ENCODE assay signal across 2 cellular contexts in the genomic region with DNA sequence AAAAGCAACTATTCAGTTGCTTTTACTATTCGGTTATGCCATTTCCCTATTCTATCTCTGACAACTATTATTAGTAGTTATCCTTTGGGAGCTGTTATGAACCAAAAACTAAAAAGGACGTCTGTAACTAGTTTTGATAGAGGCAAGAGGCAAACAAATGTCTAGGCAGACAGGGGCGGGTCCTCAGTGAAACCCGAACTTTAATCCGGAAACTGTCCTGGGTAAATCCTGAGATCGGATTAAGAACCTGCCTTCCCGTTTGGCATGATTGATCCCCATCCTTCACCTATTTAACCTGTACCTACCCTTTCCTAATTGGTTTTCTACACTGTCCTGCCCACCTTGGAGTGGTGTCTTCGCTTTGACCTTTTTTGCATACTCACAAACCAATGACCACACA.
TF ChIP-seq lines count a peak whose summit lies in the region.

No MANE protein-coding gene starts in this region.

TF ChIP-seq in GM23338, 12 proteins besides CTCF, POLR2A, EP300 and RAD21 (continued from another document):
- TF ChIP-seq, protein P1, sequence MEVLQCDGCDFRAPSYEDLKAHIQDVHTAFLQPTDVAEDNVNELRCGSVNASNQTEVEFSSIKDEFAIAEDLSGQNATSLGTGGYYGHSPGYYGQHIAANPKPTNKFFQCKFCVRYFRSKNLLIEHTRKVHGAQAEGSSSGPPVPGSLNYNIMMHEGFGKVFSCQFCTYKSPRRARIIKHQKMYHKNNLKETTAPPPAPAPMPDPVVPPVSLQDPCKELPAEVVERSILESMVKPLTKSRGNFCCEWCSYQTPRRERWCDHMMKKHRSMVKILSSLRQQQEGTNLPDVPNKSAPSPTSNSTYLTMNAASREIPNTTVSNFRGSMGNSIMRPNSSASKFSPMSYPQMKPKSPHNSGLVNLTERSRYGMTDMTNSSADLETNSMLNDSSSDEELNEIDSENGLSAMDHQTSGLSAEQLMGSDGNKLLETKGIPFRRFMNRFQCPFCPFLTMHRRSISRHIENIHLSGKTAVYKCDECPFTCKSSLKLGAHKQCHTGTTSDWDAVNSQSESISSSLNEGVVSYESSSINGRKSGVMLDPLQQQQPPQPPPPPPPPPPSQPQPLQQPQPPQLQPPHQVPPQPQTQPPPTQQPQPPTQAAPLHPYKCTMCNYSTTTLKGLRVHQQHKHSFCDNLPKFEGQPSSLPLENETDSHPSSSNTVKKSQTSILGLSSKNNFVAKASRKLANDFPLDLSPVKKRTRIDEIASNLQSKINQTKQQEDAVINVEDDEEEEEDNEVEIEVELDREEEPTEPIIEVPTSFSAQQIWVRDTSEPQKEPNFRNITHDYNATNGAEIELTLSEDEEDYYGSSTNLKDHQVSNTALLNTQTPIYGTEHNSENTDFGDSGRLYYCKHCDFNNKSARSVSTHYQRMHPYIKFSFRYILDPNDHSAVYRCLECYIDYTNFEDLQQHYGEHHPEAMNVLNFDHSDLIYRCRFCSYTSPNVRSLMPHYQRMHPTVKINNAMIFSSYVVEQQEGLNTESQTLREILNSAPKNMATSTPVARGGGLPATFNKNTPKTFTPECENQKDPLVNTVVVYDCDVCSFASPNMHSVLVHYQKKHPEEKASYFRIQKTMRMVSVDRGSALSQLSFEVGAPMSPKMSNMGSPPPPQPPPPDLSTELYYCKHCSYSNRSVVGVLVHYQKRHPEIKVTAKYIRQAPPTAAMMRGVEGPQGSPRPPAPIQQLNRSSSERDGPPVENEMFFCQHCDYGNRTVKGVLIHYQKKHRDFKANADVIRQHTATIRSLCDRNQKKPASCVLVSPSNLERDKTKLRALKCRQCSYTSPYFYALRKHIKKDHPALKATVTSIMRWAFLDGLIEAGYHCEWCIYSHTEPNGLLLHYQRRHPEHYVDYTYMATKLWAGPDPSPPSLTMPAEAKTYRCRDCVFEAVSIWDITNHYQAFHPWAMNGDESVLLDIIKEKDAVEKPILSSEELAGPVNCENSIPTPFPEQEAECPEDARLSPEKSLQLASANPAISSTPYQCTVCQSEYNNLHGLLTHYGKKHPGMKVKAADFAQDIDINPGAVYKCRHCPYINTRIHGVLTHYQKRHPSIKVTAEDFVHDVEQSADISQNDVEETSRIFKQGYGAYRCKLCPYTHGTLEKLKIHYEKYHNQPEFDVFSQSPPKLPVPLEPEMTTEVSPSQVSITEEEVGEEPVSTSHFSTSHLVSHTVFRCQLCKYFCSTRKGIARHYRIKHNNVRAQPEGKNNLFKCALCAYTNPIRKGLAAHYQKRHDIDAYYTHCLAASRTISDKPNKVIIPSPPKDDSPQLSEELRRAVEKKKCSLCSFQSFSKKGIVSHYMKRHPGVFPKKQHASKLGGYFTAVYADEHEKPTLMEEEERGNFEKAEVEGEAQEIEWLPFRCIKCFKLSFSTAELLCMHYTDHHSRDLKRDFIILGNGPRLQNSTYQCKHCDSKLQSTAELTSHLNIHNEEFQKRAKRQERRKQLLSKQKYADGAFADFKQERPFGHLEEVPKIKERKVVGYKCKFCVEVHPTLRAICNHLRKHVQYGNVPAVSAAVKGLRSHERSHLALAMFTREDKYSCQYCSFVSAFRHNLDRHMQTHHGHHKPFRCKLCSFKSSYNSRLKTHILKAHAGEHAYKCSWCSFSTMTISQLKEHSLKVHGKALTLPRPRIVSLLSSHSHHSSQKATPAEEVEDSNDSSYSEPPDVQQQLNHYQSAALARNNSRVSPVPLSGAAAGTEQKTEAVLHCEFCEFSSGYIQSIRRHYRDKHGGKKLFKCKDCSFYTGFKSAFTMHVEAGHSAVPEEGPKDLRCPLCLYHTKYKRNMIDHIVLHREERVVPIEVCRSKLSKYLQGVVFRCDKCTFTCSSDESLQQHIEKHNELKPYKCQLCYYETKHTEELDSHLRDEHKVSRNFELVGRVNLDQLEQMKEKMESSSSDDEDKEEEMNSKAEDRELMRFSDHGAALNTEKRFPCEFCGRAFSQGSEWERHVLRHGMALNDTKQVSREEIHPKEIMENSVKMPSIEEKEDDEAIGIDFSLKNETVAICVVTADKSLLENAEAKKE (CRISPR knock-in tag; IDR thresholded peaks at IDR 0.05) = no peak
- TF ChIP-seq JUNB (IDR thresholded peaks at IDR 0.05; ENCODE audit: unreplicated experiment) = no peak
- TF ChIP-seq NANOG (IDR thresholded peaks at IDR 0.05; ENCODE audit: borderline replicate concordance) = no peak
- TF ChIP-seq EZH2 (IDR thresholded peaks at IDR 0.05; ENCODE audit: low read depth, unreplicated experiment) = no peak
- TF ChIP-seq ZNF114 (CRISPR knock-in tag; IDR thresholded peaks at IDR 0.05) = no peak

TF ChIP-seq in SK-N-SH treated with all-trans-retinoic acid at 6 μM for 48 hours, 23 proteins besides CTCF, POLR2A, EP300 and RAD21 (continued from another document):
- TF ChIP-seq, protein P2, sequence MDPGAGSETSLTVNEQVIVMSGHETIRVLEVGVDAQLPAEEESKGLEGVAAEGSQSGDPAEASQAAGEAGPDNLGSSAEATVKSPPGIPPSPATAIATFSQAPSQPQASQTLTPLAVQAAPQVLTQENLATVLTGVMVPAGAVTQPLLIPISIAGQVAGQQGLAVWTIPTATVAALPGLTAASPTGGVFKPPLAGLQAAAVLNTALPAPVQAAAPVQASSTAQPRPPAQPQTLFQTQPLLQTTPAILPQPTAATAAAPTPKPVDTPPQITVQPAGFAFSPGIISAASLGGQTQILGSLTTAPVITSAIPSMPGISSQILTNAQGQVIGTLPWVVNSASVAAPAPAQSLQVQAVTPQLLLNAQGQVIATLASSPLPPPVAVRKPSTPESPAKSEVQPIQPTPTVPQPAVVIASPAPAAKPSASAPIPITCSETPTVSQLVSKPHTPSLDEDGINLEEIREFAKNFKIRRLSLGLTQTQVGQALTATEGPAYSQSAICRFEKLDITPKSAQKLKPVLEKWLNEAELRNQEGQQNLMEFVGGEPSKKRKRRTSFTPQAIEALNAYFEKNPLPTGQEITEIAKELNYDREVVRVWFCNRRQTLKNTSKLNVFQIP (CRISPR knock-in tag; IDR thresholded peaks at IDR 0.05; ENCODE audit: borderline replicate concordance, low read depth) = no peak
- TF ChIP-seq, protein P3, sequence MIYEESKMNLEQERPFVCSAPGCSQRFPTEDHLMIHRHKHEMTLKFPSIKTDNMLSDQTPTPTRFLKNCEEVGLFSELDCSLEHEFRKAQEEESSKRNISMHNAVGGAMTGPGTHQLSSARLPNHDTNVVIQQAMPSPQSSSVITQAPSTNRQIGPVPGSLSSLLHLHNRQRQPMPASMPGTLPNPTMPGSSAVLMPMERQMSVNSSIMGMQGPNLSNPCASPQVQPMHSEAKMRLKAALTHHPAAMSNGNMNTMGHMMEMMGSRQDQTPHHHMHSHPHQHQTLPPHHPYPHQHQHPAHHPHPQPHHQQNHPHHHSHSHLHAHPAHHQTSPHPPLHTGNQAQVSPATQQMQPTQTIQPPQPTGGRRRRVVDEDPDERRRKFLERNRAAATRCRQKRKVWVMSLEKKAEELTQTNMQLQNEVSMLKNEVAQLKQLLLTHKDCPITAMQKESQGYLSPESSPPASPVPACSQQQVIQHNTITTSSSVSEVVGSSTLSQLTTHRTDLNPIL (CRISPR knock-in tag; IDR thresholded peaks at IDR 0.05; ENCODE audit: low read depth) = no peak
- TF ChIP-seq ZNF565 (CRISPR knock-in tag; conservative IDR thresholded peaks at IDR 0.05; ENCODE audit: low read depth) = no peak
- no peak for TF ChIP-seq ARNTL (CRISPR knock-in tag; IDR thresholded peaks at IDR 0.05; ENCODE audit: borderline replicate concordance, low read depth)
- no peak for TF ChIP-seq ZNF70 (CRISPR knock-in tag; IDR thresholded peaks at IDR 0.05)
- no peak for TF ChIP-seq TOX (CRISPR knock-in tag; IDR thresholded peaks at IDR 0.05; ENCODE audit: borderline replicate concordance)
- no peak for TF ChIP-seq BACH2 (CRISPR knock-in tag; IDR thresholded peaks at IDR 0.05; ENCODE audit: borderline replicate concordance)
- TF ChIP-seq CSDC2 (CRISPR knock-in tag; IDR thresholded peaks at IDR 0.05) = no peak
- no peak for TF ChIP-seq ZFP30 (CRISPR knock-in tag; IDR thresholded peaks at IDR 0.05)
- TF ChIP-seq, protein P4, sequence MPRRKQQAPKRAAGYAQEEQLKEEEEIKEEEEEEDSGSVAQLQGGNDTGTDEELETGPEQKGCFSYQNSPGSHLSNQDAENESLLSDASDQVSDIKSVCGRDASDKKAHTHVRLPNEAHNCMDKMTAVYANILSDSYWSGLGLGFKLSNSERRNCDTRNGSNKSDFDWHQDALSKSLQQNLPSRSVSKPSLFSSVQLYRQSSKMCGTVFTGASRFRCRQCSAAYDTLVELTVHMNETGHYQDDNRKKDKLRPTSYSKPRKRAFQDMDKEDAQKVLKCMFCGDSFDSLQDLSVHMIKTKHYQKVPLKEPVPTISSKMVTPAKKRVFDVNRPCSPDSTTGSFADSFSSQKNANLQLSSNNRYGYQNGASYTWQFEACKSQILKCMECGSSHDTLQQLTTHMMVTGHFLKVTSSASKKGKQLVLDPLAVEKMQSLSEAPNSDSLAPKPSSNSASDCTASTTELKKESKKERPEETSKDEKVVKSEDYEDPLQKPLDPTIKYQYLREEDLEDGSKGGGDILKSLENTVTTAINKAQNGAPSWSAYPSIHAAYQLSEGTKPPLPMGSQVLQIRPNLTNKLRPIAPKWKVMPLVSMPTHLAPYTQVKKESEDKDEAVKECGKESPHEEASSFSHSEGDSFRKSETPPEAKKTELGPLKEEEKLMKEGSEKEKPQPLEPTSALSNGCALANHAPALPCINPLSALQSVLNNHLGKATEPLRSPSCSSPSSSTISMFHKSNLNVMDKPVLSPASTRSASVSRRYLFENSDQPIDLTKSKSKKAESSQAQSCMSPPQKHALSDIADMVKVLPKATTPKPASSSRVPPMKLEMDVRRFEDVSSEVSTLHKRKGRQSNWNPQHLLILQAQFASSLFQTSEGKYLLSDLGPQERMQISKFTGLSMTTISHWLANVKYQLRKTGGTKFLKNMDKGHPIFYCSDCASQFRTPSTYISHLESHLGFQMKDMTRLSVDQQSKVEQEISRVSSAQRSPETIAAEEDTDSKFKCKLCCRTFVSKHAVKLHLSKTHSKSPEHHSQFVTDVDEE (CRISPR knock-in tag; IDR thresholded peaks at IDR 0.05) = no peak
- TF ChIP-seq, protein P5, sequence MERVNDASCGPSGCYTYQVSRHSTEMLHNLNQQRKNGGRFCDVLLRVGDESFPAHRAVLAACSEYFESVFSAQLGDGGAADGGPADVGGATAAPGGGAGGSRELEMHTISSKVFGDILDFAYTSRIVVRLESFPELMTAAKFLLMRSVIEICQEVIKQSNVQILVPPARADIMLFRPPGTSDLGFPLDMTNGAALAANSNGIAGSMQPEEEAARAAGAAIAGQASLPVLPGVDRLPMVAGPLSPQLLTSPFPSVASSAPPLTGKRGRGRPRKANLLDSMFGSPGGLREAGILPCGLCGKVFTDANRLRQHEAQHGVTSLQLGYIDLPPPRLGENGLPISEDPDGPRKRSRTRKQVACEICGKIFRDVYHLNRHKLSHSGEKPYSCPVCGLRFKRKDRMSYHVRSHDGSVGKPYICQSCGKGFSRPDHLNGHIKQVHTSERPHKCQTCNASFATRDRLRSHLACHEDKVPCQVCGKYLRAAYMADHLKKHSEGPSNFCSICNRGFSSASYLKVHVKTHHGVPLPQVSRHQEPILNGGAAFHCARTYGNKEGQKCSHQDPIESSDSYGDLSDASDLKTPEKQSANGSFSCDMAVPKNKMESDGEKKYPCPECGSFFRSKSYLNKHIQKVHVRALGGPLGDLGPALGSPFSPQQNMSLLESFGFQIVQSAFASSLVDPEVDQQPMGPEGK (CRISPR knock-in tag; IDR thresholded peaks at IDR 0.05; ENCODE audit: borderline replicate concordance) = no peak
- no peak for TF ChIP-seq ZNF8 (CRISPR knock-in tag; IDR thresholded peaks at IDR 0.05)
- no peak for TF ChIP-seq TCF4 (CRISPR knock-in tag; IDR thresholded peaks at IDR 0.05; ENCODE audit: borderline replicate concordance)
- no peak for TF ChIP-seq OSR1 (CRISPR knock-in tag; IDR thresholded peaks at IDR 0.05)
